ENCODE assay signal across 8 cellular contexts in genomic region chr10:77927343-77928256, GRCh38. TPM values are rescaled to one million over a fixed set of nuclear protein-coding genes. Genes with fewer than 3 reads are reported as not detected.
DNase-seq lines count a peak whose midpoint lies in the region; ATAC-seq and TF ChIP-seq lines count a peak whose summit lies in the region.

No MANE protein-coding gene starts in this region.

- TF ChIP-seq RAD21 in SK-N-SH (IDR thresholded peaks at IDR 0.05; ENCODE audit: low read length): no peak

- WGBS in SK-N-SH (ENCODE audit: low lambda C conversion rate): 83% methylated on average over 20 of the region's 20 CpGs

- H3K9ac ChIP-seq in SK-N-SH: peak overlapping the region; percentile 59

- H3K79me2 ChIP-seq in SK-N-SH (ENCODE audit: insufficient read depth): peaks cover 35% of the 10 kb centered on the region

- POLR2A ChIA-PET in SK-N-SH (lab: Yijun Ruan, JAX): interaction anchor here (1.2 to 2.0 kb wide), 2 partner anchors 10 to 55 kb away, joined by 3 to 7 read pairs; no protein-coding TSS in a partner anchor

- CTCF ChIA-PET in SK-N-SH (lab: Yijun Ruan, JAX): interaction anchor here (0.6 to 1.9 kb wide), 9 partner anchors 12 to 542 kb away, joined by 3 to 9 read pairs (median 3); no protein-coding TSS in a partner anchor

- no peaks in the 10 kb centered on the region for H3K36me3 Mint-ChIP-seq in activated naive CD8-positive, alpha-beta T cell treated with anti-CD3 and anti-CD28 coated beads for 36 hours

- peak overlapping the region; percentile 63 for H3K4me3 Mint-ChIP-seq in activated naive CD8-positive, alpha-beta T cell treated with anti-CD3 and anti-CD28 coated beads for 36 hours

- H3K9me2 ChIP-seq in SK-N-SH: no peaks in the 10 kb centered on the region

- no peak overlapping the region for H3K27ac Mint-ChIP-seq in activated naive CD8-positive, alpha-beta T cell treated with anti-CD3 and anti-CD28 coated beads for 36 hours

- peak overlapping the region; percentile 85 to 90 for H3K4me3 ChIP-seq in SK-N-SH (ENCODE audit: low read depth in 2 of 2, low read length in 1 of 2)
- peak overlapping the region; percentile 67 for H3K4me3 ChIP-seq in kidney epithelial cell (ENCODE audit: low read depth, low read length)

- peaks cover 30% of the 10 kb centered on the region for H4K20me1 ChIP-seq in SK-N-SH (ENCODE audit: insufficient read depth)

- DNase-seq in SK-N-SH (no peak), kidney epithelial cell (ENCODE audit: low read depth) (no peak), superior temporal gyrus (ENCODE audit: extremely low spot score) (peak; percentile 47), NCI-H1105 treated with DMSO at 0.1 percent for 48 hours (lab: John Stamatoyannopoulos, UW) (no peak), NCI-H1092 treated with DMSO at 0.1 percent for 48 hours (lab: John Stamatoyannopoulos, UW) (no peak), iPS-NIHi7 (ENCODE audit: extremely low spot score) (no peak)
- no peak for DNase-seq in activated naive CD8-positive, alpha-beta T cell treated with anti-CD3 and anti-CD28 coated beads for 36 hours

- no peak for TF ChIP-seq CTCF in SK-N-SH (IDR thresholded peaks at IDR 0.05)
- TF ChIP-seq CTCF in kidney epithelial cell (IDR thresholded peaks at IDR 0.05; ENCODE audit: insufficient read depth, low read length, poor library complexity, severe bottlenecking): no peak

- H3K4me1 ChIP-seq in SK-N-SH (ENCODE audit: control insufficient read depth in 1 of 2, insufficient read depth in 2 of 2, low read depth in 1 of 2, low read length in 1 of 2): peaks cover 11 to 26% of the 10 kb centered on the region in 2 experiments; a peak in 3 of 4 replicates

- peaks cover 8% of the 10 kb centered on the region for H3F3A ChIP-seq in SK-N-SH (replicated peaks; ENCODE audit: insufficient read depth)

- no peaks in the 10 kb centered on the region for H3K9me3 ChIP-seq in SK-N-SH

- no peak for TF ChIP-seq EP300 in SK-N-SH (IDR thresholded peaks at IDR 0.05; ENCODE audit: borderline replicate concordance in 1 of 2, low read depth in 1 of 2, low read length in 1 of 2)

- H3K27me3 Mint-ChIP-seq in activated naive CD8-positive, alpha-beta T cell treated with anti-CD3 and anti-CD28 coated beads for 36 hours: peaks cover 62% of the 10 kb centered on the region

- H3K36me3 ChIP-seq in SK-N-SH (replicated peaks in 1 of 2; ENCODE audit: control insufficient read depth in 1 of 2, insufficient read depth in 2 of 2, low read length in 1 of 2) (no peaks in the 10 kb centered on the region), kidney epithelial cell (ENCODE audit: control insufficient read depth, insufficient read depth, low read length) (no peaks in the 10 kb centered on the region)

- H3K27me3 ChIP-seq in SK-N-SH (ENCODE audit: insufficient read depth) (no peaks in the 10 kb centered on the region), kidney epithelial cell (ENCODE audit: control insufficient read depth, insufficient read depth, low read length) (no peaks in the 10 kb centered on the region)

- H3K4me2 ChIP-seq in SK-N-SH: peak overlapping the region; percentile 68; the same call in 1 of the 2 replicates

- H2AFZ ChIP-seq in SK-N-SH (ENCODE audit: low read depth): peak overlapping the region; percentile 73; the same call in 1 of the 2 replicates

- ATAC-seq in SK-N-SH treated with all-trans-retinoic acid at 6 μM for 48 hours: no peak

- H3K9me3 Mint-ChIP-seq in activated naive CD8-positive, alpha-beta T cell treated with anti-CD3 and anti-CD28 coated beads for 36 hours: no peaks in the 10 kb centered on the region

- peaks cover 8% of the 10 kb centered on the region for H3K4me1 Mint-ChIP-seq in activated naive CD8-positive, alpha-beta T cell treated with anti-CD3 and anti-CD28 coated beads for 36 hours

- H3K27ac ChIP-seq in SK-N-SH (ENCODE audit: low read depth in 2 of 2, low read length in 1 of 2): peak overlapping the region in 1 of 2 experiments; percentile 89; a peak in 1 of 4 replicates

TF ChIP-seq in SK-N-SH, 30 proteins besides CTCF, POLR2A, EP300 and RAD21 (continues in another document):
- TF ChIP-seq FOSL2 (IDR thresholded peaks at IDR 0.05; ENCODE audit: borderline replicate concordance, low read depth): no peak
- TF ChIP-seq FOXM1 (IDR thresholded peaks at IDR 0.05; ENCODE audit: low read depth): no peak
- no peak for TF ChIP-seq MXI1 (IDR thresholded peaks at IDR 0.05; ENCODE audit: low read depth, low read length)
- no peak for TF ChIP-seq SMC3 (IDR thresholded peaks at IDR 0.05; ENCODE audit: low read depth, low read length)
- no peak for TF ChIP-seq CHD2 (IDR thresholded peaks at IDR 0.05; ENCODE audit: low read length, partially characterized antibody)
- TF ChIP-seq TCF12 (IDR thresholded peaks at IDR 0.05): no peak
- no peak for TF ChIP-seq TAF1 (IDR thresholded peaks at IDR 0.05; ENCODE audit: borderline replicate concordance, low read depth, low read length)
- TF ChIP-seq RXRA (IDR thresholded peaks at IDR 0.05; ENCODE audit: borderline replicate concordance, low read depth): no peak
- no peak for TF ChIP-seq ELF1 (IDR thresholded peaks at IDR 0.05)
- TF ChIP-seq RFX5 (IDR thresholded peaks at IDR 0.05; ENCODE audit: low read length): no peak
- TF ChIP-seq TEAD4 (IDR thresholded peaks at IDR 0.05; ENCODE audit: borderline replicate concordance, insufficient read depth): no peak
- TF ChIP-seq MEF2A (IDR thresholded peaks at IDR 0.05; ENCODE audit: borderline replicate concordance, low read depth): no peak
- no peak for TF ChIP-seq GATA2 (CRISPR knock-in tag; IDR thresholded peaks at IDR 0.05)
- no peak for TF ChIP-seq ZBTB33 (IDR thresholded peaks at IDR 0.05; ENCODE audit: borderline replicate concordance, low read depth)
- no peak for TF ChIP-seq SIN3A (IDR thresholded peaks at IDR 0.05; ENCODE audit: borderline replicate concordance, low read depth, low read length)
- TF ChIP-seq JUND (IDR thresholded peaks at IDR 0.05): no peak
- TF ChIP-seq FOXJ3 (CRISPR knock-in tag; IDR thresholded peaks at IDR 0.05): no peak

TF ChIP-seq in SK-N-SH treated with all-trans-retinoic acid at 6 μM for 48 hours, 23 proteins besides CTCF, POLR2A, EP300 and RAD21:
- TF ChIP-seq RARB (CRISPR knock-in tag; IDR thresholded peaks at IDR 0.05) (no peak), GLIS3 (CRISPR knock-in tag; IDR thresholded peaks at IDR 0.05) (no peak)
- TF ChIP-seq, protein P1, sequence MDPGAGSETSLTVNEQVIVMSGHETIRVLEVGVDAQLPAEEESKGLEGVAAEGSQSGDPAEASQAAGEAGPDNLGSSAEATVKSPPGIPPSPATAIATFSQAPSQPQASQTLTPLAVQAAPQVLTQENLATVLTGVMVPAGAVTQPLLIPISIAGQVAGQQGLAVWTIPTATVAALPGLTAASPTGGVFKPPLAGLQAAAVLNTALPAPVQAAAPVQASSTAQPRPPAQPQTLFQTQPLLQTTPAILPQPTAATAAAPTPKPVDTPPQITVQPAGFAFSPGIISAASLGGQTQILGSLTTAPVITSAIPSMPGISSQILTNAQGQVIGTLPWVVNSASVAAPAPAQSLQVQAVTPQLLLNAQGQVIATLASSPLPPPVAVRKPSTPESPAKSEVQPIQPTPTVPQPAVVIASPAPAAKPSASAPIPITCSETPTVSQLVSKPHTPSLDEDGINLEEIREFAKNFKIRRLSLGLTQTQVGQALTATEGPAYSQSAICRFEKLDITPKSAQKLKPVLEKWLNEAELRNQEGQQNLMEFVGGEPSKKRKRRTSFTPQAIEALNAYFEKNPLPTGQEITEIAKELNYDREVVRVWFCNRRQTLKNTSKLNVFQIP (CRISPR knock-in tag; IDR thresholded peaks at IDR 0.05; ENCODE audit: borderline replicate concordance, low read depth): no peak

RNA-seq across cellular contexts. Expression of gene DLG5, which starts 1.0 kb away (rescaled TPM):
- 15.3 and 31.3 TPM in 2 replicates for polyA plus RNA-seq in SK-N-SH (2012; rRNA removed)
- polyA plus RNA-seq in SK-N-SH (2012; cell fraction: cytosol; rRNA removed): 17.4 and 24.5 TPM in 2 replicates
- polyA plus RNA-seq in SK-N-SH (2012; cell fraction: nucleus; rRNA removed): 61.3 and 63.0 TPM in 2 replicates
- total RNA-seq in activated naive CD8-positive, alpha-beta T cell treated with anti-CD3 and anti-CD28 coated beads for 36 hours: 1 to 10 TPM; 1.6 to 2.1 TPM
- 35.9 and 42.1 TPM in 2 replicates for total RNA-seq in kidney epithelial cell

Comparison
In these comparisons a context has a peak if more than half of its experiments do, and no peak if none do; other contexts are left out.
1. RNA of gene DLG5, which starts 1.0 kb away (total RNA-seq): 35.9 to 42.1 TPM in kidney epithelial cell; 1.6 to 2.1 TPM in activated naive CD8-positive, alpha-beta T cell treated with anti-CD3 and anti-CD28 coated beads for 36 hours; every median in the first group is over 10 times any median in the second.